Comparison of ENCODE assay signal across 13 cellular contexts in genomic region chr11:100777118-100777517, GRCh38.
DNase-seq lines count a peak whose midpoint lies in the region; ATAC-seq and TF ChIP-seq lines count a peak whose summit lies in the region.
"Had no signal": no experiment of that assay in that cellular context is flagged by ENCODE, and none has a peak within 500 bp of the region (broad histone marks: within the 10 kb centered on the region; RNA-seq: fewer than 3 reads in every experiment).

No MANE protein-coding gene starts in this region.

- no peak for ATAC-seq in HG02798 (IDR thresholded peaks at IDR 0.05; ENCODE audit: poor library complexity, unreplicated experiment)
- no peak for ATAC-seq in HG03175 (IDR thresholded peaks at IDR 0.05; ENCODE audit: unreplicated experiment)

- no peaks in the 10 kb centered on the region for H3K9me3 ChIP-seq in duodenal mucosa (ENCODE audit: control insufficient read depth in 1 of 2, low read length in 2 of 2)
- H3K9me3 ChIP-seq: uterus had no signal

- peak overlapping the region; percentile 23 to 49 for H3K9ac ChIP-seq in duodenal mucosa (ENCODE audit: low read depth in 1 of 2, low read length in 2 of 2)

- no peaks in the 10 kb centered on the region for H3K27me3 ChIP-seq in duodenal mucosa (ENCODE audit: control insufficient read depth in 1 of 2, insufficient read depth in 2 of 2, low read length in 2 of 2)
- H3K27me3 ChIP-seq: uterus had no signal

- TF ChIP-seq CTCF in LNCaP clone FGC (IDR thresholded peaks at IDR 0.05; ENCODE audit: control insufficient read depth, extremely low read depth, insufficient read depth) = no peak

- H3K36me3 ChIP-seq in duodenal mucosa (ENCODE audit: control insufficient read depth in 1 of 2, insufficient read depth in 2 of 2, low read length in 2 of 2) = no peaks in the 10 kb centered on the region
- H3K36me3 ChIP-seq: uterus had no signal

- no peak overlapping the region for H3K4me3 ChIP-seq in LNCaP clone FGC (ENCODE audit: low read depth, low read length)
- H3K4me3 ChIP-seq in duodenal mucosa (ENCODE audit: low read depth in 1 of 2, low read length in 2 of 2) = peak overlapping the region; percentile 20 to 41
- H3K4me3 ChIP-seq: uterus had no signal

- DNase-seq in ACHN = peak; percentile 47
- peak; percentile 33 for DNase-seq in LNCaP clone FGC (ENCODE audit: low read depth)
- peak; percentile 61 for DNase-seq in mucosa of gallbladder (ENCODE audit: low spot score)
- DNase-seq in stimulated activated CD4-positive, alpha-beta T cell treated with anti-CD3 and anti-CD28 coated beads, Interleukin-2, amount 100 ng/mL, for 48 hours = no peak
- no peak for DNase-seq in NCI-H1417 (lab: John Stamatoyannopoulos, UW)
- DNase-seq: midbrain; NCI-H2081 treated with DMSO at 0.1 percent for 48 hours; stimulated activated CD8-positive, alpha-beta memory T cell treated with anti-CD3 and anti-CD28 coated beads, Interleukin-4, amount 100 ng/mL, for 48 hours; T-helper 1 cell; uterus had no signal

- peak overlapping the region; percentile 89 for H3K27ac ChIP-seq in duodenal mucosa (ENCODE audit: low read depth, low read length)
- H3K27ac ChIP-seq: uterus had no signal

- H3K4me1 ChIP-seq in duodenal mucosa (ENCODE audit: control insufficient read depth in 1 of 2, insufficient read depth in 2 of 2, low read length in 2 of 2) = peaks cover 18 to 40% of the 10 kb centered on the region in 2 donors
- H3K4me1 ChIP-seq: uterus had no signal

- in situ Hi-C loops in ACHN (cut with HindIII; ENCODE audit: low pct_ligation_motif_present, low pct_unique_long_range_greater_than_20kb, low sequenced_read_pairs) = no loop called here

Comparison
In these comparisons a context has a peak if more than half of its experiments do, and no peak if none do; other contexts are left out.
1. DNase-seq: peak in ACHN (single experiment), LNCaP clone FGC (single experiment) and mucosa of gallbladder (single experiment); none in stimulated activated CD4-positive, alpha-beta T cell treated with anti-CD3 and anti-CD28 coated beads, Interleukin-2, amount 100 ng/mL, for 48 hours (0 of 2) and NCI-H1417 (0 of 3).